1 cellular context compared by ENCODE assay signal in the genomic region with DNA sequence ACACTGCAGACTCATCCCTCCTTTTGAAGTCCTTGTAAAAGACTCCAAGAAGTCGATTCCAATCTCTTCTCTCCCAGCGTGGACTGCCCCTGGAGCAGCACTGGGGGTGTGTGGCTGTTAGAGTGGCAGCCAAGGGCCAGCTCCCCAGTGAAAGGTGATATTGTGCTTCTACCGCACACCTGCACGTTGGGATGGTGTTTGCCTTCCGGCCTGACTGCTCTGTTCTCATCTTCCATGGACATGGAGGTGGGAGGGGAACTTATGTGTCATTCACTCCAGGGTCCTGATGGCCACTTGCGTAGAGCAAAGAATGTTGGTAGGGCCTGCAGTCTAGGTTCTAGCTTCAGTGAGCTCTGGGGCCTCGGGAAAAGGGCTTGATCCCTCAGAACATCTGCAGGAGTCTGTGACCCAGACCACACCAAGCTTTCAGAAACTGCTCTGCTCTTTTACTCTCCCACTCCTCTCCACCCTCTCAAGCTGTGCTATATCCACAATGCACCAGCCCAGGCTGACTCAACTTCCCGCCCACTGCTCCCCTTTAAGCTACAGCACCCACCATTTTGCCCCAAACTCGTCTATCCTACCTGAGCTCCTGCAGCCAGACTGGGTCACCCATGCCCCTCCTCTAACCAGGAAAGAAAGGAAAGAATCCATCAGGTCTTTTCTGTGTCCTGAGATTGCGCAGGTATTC.
TF ChIP-seq lines count a peak whose summit lies in the region.

No MANE protein-coding gene starts in this region.

TF ChIP-seq in HepG2, 621 proteins besides CTCF, POLR2A, EP300 and RAD21:
- TF ChIP-seq, protein P1, sequence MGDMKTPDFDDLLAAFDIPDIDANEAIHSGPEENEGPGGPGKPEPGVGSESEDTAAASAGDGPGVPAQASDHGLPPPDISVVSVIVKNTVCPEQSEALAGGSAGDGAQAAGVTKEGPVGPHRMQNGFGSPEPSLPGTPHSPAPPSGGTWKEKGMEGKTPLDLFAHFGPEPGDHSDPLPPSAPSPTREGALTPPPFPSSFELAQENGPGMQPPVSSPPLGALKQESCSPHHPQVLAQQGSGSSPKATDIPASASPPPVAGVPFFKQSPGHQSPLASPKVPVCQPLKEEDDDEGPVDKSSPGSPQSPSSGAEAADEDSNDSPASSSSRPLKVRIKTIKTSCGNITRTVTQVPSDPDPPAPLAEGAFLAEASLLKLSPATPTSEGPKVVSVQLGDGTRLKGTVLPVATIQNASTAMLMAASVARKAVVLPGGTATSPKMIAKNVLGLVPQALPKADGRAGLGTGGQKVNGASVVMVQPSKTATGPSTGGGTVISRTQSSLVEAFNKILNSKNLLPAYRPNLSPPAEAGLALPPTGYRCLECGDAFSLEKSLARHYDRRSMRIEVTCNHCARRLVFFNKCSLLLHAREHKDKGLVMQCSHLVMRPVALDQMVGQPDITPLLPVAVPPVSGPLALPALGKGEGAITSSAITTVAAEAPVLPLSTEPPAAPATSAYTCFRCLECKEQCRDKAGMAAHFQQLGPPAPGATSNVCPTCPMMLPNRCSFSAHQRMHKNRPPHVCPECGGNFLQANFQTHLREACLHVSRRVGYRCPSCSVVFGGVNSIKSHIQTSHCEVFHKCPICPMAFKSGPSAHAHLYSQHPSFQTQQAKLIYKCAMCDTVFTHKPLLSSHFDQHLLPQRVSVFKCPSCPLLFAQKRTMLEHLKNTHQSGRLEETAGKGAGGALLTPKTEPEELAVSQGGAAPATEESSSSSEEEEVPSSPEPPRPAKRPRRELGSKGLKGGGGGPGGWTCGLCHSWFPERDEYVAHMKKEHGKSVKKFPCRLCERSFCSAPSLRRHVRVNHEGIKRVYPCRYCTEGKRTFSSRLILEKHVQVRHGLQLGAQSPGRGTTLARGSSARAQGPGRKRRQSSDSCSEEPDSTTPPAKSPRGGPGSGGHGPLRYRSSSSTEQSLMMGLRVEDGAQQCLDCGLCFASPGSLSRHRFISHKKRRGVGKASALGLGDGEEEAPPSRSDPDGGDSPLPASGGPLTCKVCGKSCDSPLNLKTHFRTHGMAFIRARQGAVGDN (CRISPR knock-in tag; IDR thresholded peaks at IDR 0.05), result peak; percentile 65
- TF ChIP-seq ZNF564 (CRISPR knock-in tag; IDR thresholded peaks at IDR 0.05) (0 out of 2 replicates have a peak, but pooled peaks have one; percentile 33), RARA (CRISPR knock-in tag; IDR thresholded peaks at IDR 0.05) (peak; percentile 25; the same call in 1 of the 2 replicates), ZNF292 (CRISPR knock-in tag; IDR thresholded peaks at IDR 0.05; ENCODE audit: borderline replicate concordance, low read depth) (0 out of 2 replicates have a peak, but pooled peaks have one; percentile 16), TEAD3 (CRISPR knock-in tag; optimal IDR thresholded peaks at IDR 0.05; ENCODE audit: borderline replicate concordance) (peak; percentile 17), ETV5 (CRISPR knock-in tag; IDR thresholded peaks at IDR 0.05; ENCODE audit: borderline replicate concordance) (peak; percentile 70; the same call in 1 of the 2 replicates), ZNF605 (CRISPR knock-in tag; IDR thresholded peaks at IDR 0.05) (0 out of 2 replicates have a peak, but pooled peaks have one; percentile 5), SIX1 (CRISPR knock-in tag; IDR thresholded peaks at IDR 0.05; ENCODE audit: borderline replicate concordance) (peak; percentile 22; the same call in 1 of the 2 replicates), SAP130 (CRISPR knock-in tag; IDR thresholded peaks at IDR 0.05; ENCODE audit: low read depth) (0 out of 2 replicates have a peak, but pooled peaks have one; percentile 26), GFI1 (CRISPR knock-in tag; IDR thresholded peaks at IDR 0.05; ENCODE audit: borderline replicate concordance) (no peak), FOSL2 (CRISPR knock-in tag; IDR thresholded peaks at IDR 0.05) (0 out of 2 replicates have a peak, but pooled peaks have one; percentile 16), TBX2 (CRISPR knock-in tag; IDR thresholded peaks at IDR 0.05; ENCODE audit: borderline replicate concordance) (peak; percentile 48; the same call in 1 of the 2 replicates), EHMT2 (IDR thresholded peaks at IDR 0.05; ENCODE audit: borderline replicate concordance, low read depth, low read length) (no peak), ZBTB38 (CRISPR knock-in tag; IDR thresholded peaks at IDR 0.05) (0 out of 2 replicates have a peak, but pooled peaks have one; percentile 13), SP5 (CRISPR knock-in tag; IDR thresholded peaks at IDR 0.05; ENCODE audit: borderline replicate concordance, low read depth) (peak; percentile 91), FOXM1 (CRISPR knock-in tag; IDR thresholded peaks at IDR 0.05) (no peak), CAMTA2 (CRISPR knock-in tag; IDR thresholded peaks at IDR 0.05; ENCODE audit: borderline replicate concordance) (no peak), SALL1 (CRISPR knock-in tag; IDR thresholded peaks at IDR 0.05) (peak; percentile 12; the same call in 1 of the 2 replicates)
- TF ChIP-seq, protein P2, sequence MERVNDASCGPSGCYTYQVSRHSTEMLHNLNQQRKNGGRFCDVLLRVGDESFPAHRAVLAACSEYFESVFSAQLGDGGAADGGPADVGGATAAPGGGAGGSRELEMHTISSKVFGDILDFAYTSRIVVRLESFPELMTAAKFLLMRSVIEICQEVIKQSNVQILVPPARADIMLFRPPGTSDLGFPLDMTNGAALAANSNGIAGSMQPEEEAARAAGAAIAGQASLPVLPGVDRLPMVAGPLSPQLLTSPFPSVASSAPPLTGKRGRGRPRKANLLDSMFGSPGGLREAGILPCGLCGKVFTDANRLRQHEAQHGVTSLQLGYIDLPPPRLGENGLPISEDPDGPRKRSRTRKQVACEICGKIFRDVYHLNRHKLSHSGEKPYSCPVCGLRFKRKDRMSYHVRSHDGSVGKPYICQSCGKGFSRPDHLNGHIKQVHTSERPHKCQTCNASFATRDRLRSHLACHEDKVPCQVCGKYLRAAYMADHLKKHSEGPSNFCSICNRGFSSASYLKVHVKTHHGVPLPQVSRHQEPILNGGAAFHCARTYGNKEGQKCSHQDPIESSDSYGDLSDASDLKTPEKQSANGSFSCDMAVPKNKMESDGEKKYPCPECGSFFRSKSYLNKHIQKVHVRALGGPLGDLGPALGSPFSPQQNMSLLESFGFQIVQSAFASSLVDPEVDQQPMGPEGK (CRISPR knock-in tag; IDR thresholded peaks at IDR 0.05), result no peak
- TF ChIP-seq, protein P3, sequence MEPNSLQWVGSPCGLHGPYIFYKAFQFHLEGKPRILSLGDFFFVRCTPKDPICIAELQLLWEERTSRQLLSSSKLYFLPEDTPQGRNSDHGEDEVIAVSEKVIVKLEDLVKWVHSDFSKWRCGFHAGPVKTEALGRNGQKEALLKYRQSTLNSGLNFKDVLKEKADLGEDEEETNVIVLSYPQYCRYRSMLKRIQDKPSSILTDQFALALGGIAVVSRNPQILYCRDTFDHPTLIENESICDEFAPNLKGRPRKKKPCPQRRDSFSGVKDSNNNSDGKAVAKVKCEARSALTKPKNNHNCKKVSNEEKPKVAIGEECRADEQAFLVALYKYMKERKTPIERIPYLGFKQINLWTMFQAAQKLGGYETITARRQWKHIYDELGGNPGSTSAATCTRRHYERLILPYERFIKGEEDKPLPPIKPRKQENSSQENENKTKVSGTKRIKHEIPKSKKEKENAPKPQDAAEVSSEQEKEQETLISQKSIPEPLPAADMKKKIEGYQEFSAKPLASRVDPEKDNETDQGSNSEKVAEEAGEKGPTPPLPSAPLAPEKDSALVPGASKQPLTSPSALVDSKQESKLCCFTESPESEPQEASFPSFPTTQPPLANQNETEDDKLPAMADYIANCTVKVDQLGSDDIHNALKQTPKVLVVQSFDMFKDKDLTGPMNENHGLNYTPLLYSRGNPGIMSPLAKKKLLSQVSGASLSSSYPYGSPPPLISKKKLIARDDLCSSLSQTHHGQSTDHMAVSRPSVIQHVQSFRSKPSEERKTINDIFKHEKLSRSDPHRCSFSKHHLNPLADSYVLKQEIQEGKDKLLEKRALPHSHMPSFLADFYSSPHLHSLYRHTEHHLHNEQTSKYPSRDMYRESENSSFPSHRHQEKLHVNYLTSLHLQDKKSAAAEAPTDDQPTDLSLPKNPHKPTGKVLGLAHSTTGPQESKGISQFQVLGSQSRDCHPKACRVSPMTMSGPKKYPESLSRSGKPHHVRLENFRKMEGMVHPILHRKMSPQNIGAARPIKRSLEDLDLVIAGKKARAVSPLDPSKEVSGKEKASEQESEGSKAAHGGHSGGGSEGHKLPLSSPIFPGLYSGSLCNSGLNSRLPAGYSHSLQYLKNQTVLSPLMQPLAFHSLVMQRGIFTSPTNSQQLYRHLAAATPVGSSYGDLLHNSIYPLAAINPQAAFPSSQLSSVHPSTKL (CRISPR knock-in tag; IDR thresholded peaks at IDR 0.05), result 0 out of 2 replicates have a peak, but pooled peaks have one; percentile 16
- TF ChIP-seq, protein P4, sequence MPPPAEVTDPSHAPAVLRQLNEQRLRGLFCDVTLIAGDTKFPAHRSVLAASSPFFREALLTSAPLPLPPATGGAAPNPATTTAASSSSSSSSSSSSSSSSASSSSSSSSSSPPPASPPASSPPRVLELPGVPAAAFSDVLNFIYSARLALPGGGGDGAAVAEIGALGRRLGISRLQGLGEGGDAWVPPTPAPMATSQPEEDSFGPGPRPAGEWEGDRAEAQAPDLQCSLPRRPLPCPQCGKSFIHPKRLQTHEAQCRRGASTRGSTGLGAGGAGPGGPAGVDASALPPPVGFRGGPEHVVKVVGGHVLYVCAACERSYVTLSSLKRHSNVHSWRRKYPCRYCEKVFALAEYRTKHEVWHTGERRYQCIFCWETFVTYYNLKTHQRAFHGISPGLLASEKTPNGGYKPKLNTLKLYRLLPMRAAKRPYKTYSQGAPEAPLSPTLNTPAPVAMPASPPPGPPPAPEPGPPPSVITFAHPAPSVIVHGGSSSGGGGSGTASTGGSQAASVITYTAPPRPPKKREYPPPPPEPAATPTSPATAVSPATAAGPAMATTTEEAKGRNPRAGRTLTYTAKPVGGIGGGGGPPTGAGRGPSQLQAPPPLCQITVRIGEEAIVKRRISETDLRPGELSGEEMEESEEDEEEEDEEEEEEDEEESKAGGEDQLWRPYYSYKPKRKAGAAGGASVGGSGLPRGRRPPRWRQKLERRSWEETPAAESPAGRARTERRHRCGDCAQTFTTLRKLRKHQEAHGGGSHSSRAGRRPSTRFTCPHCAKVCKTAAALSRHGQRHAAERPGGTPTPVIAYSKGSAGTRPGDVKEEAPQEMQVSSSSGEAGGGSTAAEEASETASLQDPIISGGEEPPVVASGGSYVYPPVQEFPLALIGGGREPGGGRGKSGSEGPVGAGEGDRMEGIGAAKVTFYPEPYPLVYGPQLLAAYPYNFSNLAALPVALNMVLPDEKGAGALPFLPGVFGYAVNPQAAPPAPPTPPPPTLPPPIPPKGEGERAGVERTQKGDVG (CRISPR knock-in tag; IDR thresholded peaks at IDR 0.05; ENCODE audit: borderline replicate concordance), result 0 out of 2 replicates have a peak, but pooled peaks have one; percentile 16
